In genomic region chr11:64970731-64971151, GRCh38 we compare ENCODE assay signal across 1 cellular context.
TF ChIP-seq lines count a peak whose summit lies in the region.

No MANE protein-coding gene starts in this region.

TF ChIP-seq in A549, 52 proteins besides CTCF, POLR2A, EP300 and RAD21 (continued from another document):
- TF ChIP-seq REST (IDR thresholded peaks at IDR 0.05) (no peak), TFCP2L1 (CRISPR knock-in tag; IDR thresholded peaks at IDR 0.05) (no peak), ZSCAN20 (CRISPR knock-in tag; IDR thresholded peaks at IDR 0.05) (no peak), POLR2AphosphoS2 (conservative IDR thresholded peaks at IDR 0.05; ENCODE audit: low read length) (no peak), EHF (CRISPR knock-in tag; IDR thresholded peaks at IDR 0.05) (no peak)
